ENCODE assay signal across 1 cellular context in the genomic region with DNA sequence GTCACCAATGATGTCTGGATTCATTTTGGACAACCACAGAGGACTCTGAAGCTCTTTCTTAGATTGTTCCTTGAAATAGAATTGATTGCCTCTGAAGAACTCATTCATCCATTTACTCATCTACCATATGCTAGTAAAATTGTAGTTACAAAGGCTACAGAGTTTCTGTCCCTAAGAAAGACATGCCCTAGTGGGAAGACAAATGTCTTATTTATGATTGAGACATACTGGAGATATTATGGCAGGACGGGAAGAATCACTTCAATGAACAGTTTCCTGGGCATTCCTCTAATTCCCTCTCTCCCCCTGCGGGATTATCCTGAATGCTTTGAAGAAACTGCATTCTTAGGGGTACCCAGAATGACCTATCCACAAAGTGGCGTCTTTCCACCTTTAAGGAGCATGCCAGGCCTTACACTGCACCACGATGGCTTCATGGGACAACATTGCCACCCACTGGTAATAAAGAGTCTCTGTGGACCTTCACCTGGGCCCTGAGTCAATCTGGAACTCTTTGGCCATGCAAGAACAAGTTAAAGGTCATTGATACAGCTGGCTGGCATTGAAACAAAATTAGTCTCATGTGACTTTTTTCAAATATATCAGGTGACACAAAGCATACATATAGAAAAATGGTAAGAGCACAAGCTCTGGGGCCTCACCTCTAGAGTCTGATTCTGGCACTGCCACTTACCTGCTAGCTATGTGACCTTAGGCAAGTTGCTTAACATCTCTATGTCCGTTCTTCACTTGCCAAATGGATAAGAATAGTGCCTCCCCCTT.
TF ChIP-seq lines count a peak whose summit lies in the region.

No MANE protein-coding gene starts in this region.

TF ChIP-seq in HepG2, 621 proteins besides CTCF, POLR2A, EP300 and RAD21 (continued from another document and continues in another):
- TF ChIP-seq, protein P1, sequence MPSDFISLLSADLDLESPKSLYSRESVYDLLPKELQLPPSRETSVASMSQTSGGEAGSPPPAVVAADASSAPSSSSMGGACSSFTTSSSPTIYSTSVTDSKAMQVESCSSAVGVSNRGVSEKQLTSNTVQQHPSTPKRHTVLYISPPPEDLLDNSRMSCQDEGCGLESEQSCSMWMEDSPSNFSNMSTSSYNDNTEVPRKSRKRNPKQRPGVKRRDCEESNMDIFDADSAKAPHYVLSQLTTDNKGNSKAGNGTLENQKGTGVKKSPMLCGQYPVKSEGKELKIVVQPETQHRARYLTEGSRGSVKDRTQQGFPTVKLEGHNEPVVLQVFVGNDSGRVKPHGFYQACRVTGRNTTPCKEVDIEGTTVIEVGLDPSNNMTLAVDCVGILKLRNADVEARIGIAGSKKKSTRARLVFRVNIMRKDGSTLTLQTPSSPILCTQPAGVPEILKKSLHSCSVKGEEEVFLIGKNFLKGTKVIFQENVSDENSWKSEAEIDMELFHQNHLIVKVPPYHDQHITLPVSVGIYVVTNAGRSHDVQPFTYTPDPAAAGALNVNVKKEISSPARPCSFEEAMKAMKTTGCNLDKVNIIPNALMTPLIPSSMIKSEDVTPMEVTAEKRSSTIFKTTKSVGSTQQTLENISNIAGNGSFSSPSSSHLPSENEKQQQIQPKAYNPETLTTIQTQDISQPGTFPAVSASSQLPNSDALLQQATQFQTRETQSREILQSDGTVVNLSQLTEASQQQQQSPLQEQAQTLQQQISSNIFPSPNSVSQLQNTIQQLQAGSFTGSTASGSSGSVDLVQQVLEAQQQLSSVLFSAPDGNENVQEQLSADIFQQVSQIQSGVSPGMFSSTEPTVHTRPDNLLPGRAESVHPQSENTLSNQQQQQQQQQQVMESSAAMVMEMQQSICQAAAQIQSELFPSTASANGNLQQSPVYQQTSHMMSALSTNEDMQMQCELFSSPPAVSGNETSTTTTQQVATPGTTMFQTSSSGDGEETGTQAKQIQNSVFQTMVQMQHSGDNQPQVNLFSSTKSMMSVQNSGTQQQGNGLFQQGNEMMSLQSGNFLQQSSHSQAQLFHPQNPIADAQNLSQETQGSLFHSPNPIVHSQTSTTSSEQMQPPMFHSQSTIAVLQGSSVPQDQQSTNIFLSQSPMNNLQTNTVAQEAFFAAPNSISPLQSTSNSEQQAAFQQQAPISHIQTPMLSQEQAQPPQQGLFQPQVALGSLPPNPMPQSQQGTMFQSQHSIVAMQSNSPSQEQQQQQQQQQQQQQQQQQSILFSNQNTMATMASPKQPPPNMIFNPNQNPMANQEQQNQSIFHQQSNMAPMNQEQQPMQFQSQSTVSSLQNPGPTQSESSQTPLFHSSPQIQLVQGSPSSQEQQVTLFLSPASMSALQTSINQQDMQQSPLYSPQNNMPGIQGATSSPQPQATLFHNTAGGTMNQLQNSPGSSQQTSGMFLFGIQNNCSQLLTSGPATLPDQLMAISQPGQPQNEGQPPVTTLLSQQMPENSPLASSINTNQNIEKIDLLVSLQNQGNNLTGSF (CRISPR knock-in tag; IDR thresholded peaks at IDR 0.05) = no peak
- 0 out of 2 replicates have a peak, but pooled peaks have one; percentile 59 for TF ChIP-seq TOE1 (CRISPR knock-in tag; IDR thresholded peaks at IDR 0.05)
- no peak for TF ChIP-seq ZFP62 (CRISPR knock-in tag; IDR thresholded peaks at IDR 0.05)
- no peak for TF ChIP-seq TRIM22 (IDR thresholded peaks at IDR 0.05)
- TF ChIP-seq ZNF570 (CRISPR knock-in tag; IDR thresholded peaks at IDR 0.05; ENCODE audit: borderline replicate concordance) = no peak
- TF ChIP-seq, protein P2, sequence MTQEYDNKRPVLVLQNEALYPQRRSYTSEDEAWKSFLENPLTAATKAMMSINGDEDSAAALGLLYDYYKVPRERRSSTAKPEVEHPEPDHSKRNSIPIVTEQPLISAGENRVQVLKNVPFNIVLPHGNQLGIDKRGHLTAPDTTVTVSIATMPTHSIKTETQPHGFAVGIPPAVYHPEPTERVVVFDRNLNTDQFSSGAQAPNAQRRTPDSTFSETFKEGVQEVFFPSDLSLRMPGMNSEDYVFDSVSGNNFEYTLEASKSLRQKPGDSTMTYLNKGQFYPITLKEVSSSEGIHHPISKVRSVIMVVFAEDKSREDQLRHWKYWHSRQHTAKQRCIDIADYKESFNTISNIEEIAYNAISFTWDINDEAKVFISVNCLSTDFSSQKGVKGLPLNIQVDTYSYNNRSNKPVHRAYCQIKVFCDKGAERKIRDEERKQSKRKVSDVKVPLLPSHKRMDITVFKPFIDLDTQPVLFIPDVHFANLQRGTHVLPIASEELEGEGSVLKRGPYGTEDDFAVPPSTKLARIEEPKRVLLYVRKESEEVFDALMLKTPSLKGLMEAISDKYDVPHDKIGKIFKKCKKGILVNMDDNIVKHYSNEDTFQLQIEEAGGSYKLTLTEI (CRISPR knock-in tag; conservative IDR thresholded peaks at IDR 0.05) = no peak
- peak; percentile 54; the same call in 1 of the 2 replicates for TF ChIP-seq GFI1 (CRISPR knock-in tag; IDR thresholded peaks at IDR 0.05; ENCODE audit: borderline replicate concordance)
- TF ChIP-seq JUNB (CRISPR knock-in tag; IDR thresholded peaks at IDR 0.05; ENCODE audit: borderline replicate concordance) = no peak
- TF ChIP-seq RXRB (CRISPR knock-in tag; IDR thresholded peaks at IDR 0.05; ENCODE audit: borderline replicate concordance) = peak; percentile 69
- no peak for TF ChIP-seq TRIM24 (CRISPR knock-in tag; IDR thresholded peaks at IDR 0.05)
- no peak for TF ChIP-seq ZBTB43 (CRISPR knock-in tag; conservative IDR thresholded peaks at IDR 0.05)
- TF ChIP-seq MLLT10 (CRISPR knock-in tag; IDR thresholded peaks at IDR 0.05) = no peak
- TF ChIP-seq, protein P3, sequence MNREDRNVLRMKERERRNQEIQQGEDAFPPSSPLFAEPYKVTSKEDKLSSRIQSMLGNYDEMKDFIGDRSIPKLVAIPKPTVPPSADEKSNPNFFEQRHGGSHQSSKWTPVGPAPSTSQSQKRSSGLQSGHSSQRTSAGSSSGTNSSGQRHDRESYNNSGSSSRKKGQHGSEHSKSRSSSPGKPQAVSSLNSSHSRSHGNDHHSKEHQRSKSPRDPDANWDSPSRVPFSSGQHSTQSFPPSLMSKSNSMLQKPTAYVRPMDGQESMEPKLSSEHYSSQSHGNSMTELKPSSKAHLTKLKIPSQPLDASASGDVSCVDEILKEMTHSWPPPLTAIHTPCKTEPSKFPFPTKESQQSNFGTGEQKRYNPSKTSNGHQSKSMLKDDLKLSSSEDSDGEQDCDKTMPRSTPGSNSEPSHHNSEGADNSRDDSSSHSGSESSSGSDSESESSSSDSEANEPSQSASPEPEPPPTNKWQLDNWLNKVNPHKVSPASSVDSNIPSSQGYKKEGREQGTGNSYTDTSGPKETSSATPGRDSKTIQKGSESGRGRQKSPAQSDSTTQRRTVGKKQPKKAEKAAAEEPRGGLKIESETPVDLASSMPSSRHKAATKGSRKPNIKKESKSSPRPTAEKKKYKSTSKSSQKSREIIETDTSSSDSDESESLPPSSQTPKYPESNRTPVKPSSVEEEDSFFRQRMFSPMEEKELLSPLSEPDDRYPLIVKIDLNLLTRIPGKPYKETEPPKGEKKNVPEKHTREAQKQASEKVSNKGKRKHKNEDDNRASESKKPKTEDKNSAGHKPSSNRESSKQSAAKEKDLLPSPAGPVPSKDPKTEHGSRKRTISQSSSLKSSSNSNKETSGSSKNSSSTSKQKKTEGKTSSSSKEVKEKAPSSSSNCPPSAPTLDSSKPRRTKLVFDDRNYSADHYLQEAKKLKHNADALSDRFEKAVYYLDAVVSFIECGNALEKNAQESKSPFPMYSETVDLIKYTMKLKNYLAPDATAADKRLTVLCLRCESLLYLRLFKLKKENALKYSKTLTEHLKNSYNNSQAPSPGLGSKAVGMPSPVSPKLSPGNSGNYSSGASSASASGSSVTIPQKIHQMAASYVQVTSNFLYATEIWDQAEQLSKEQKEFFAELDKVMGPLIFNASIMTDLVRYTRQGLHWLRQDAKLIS (CRISPR knock-in tag; IDR thresholded peaks at IDR 0.05) = 0 out of 2 replicates have a peak, but pooled peaks have one; percentile 46
- TF ChIP-seq ZFP82 (CRISPR knock-in tag; IDR thresholded peaks at IDR 0.05; ENCODE audit: borderline replicate concordance) = no peak
- TF ChIP-seq, protein P4, sequence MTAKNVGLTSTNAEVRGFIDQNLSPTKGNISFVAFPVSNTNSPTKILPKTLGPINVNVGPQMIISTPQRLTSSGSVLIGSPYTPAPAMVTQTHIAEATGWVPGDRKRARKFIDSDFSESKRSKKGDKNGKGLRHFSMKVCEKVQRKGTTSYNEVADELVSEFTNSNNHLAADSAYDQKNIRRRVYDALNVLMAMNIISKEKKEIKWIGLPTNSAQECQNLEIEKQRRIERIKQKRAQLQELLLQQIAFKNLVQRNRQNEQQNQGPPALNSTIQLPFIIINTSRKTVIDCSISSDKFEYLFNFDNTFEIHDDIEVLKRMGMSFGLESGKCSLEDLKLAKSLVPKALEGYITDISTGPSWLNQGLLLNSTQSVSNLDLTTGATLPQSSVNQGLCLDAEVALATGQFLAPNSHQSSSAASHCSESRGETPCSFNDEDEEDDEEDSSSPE (CRISPR knock-in tag; IDR thresholded peaks at IDR 0.05) = no peak
- no peak for TF ChIP-seq PAX8 (CRISPR knock-in tag; IDR thresholded peaks at IDR 0.05; ENCODE audit: borderline replicate concordance)
- TF ChIP-seq, protein P5, sequence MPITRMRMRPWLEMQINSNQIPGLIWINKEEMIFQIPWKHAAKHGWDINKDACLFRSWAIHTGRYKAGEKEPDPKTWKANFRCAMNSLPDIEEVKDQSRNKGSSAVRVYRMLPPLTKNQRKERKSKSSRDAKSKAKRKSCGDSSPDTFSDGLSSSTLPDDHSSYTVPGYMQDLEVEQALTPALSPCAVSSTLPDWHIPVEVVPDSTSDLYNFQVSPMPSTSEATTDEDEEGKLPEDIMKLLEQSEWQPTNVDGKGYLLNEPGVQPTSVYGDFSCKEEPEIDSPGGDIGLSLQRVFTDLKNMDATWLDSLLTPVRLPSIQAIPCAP (CRISPR knock-in tag; IDR thresholded peaks at IDR 0.05; ENCODE audit: low read depth) = no peak
- no peak for TF ChIP-seq ZNF484 (CRISPR knock-in tag; IDR thresholded peaks at IDR 0.05; ENCODE audit: borderline replicate concordance, low read depth)
- TF ChIP-seq ZNF136 (CRISPR knock-in tag; IDR thresholded peaks at IDR 0.05; ENCODE audit: low read depth) = no peak
- TF ChIP-seq, protein P6, sequence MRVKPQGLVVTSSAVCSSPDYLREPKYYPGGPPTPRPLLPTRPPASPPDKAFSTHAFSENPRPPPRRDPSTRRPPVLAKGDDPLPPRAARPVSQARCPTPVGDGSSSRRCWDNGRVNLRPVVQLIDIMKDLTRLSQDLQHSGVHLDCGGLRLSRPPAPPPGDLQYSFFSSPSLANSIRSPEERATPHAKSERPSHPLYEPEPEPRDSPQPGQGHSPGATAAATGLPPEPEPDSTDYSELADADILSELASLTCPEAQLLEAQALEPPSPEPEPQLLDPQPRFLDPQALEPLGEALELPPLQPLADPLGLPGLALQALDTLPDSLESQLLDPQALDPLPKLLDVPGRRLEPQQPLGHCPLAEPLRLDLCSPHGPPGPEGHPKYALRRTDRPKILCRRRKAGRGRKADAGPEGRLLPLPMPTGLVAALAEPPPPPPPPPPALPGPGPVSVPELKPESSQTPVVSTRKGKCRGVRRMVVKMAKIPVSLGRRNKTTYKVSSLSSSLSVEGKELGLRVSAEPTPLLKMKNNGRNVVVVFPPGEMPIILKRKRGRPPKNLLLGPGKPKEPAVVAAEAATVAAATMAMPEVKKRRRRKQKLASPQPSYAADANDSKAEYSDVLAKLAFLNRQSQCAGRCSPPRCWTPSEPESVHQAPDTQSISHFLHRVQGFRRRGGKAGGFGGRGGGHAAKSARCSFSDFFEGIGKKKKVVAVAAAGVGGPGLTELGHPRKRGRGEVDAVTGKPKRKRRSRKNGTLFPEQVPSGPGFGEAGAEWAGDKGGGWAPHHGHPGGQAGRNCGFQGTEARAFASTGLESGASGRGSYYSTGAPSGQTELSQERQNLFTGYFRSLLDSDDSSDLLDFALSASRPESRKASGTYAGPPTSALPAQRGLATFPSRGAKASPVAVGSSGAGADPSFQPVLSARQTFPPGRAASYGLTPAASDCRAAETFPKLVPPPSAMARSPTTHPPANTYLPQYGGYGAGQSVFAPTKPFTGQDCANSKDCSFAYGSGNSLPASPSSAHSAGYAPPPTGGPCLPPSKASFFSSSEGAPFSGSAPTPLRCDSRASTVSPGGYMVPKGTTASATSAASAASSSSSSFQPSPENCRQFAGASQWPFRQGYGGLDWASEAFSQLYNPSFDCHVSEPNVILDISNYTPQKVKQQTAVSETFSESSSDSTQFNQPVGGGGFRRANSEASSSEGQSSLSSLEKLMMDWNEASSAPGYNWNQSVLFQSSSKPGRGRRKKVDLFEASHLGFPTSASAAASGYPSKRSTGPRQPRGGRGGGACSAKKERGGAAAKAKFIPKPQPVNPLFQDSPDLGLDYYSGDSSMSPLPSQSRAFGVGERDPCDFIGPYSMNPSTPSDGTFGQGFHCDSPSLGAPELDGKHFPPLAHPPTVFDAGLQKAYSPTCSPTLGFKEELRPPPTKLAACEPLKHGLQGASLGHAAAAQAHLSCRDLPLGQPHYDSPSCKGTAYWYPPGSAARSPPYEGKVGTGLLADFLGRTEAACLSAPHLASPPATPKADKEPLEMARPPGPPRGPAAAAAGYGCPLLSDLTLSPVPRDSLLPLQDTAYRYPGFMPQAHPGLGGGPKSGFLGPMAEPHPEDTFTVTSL (CRISPR knock-in tag; IDR thresholded peaks at IDR 0.05; ENCODE audit: borderline replicate concordance) = no peak
- TF ChIP-seq, protein P7, sequence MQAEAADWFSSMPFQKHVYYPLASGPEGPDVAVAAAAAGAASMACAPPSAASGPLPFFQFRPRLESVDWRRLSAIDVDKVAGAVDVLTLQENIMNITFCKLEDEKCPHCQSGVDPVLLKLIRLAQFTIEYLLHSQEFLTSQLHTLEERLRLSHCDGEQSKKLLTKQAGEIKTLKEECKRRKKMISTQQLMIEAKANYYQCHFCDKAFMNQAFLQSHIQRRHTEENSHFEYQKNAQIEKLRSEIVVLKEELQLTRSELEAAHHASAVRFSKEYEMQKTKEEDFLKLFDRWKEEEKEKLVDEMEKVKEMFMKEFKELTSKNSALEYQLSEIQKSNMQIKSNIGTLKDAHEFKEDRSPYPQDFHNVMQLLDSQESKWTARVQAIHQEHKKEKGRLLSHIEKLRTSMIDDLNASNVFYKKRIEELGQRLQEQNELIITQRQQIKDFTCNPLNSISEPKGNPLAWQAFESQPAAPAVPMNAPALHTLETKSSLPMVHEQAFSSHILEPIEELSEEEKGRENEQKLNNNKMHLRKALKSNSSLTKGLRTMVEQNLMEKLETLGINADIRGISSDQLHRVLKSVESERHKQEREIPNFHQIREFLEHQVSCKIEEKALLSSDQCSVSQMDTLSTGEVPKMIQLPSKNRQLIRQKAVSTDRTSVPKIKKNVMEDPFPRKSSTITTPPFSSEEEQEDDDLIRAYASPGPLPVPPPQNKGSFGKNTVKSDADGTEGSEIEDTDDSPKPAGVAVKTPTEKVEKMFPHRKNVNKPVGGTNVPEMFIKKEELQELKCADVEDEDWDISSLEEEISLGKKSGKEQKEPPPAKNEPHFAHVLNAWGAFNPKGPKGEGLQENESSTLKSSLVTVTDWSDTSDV (CRISPR knock-in tag; IDR thresholded peaks at IDR 0.05) = no peak
